Comparison of ENCODE assay signal across 8 cellular contexts in genomic region chr1:66349277-66349676, GRCh38.
DNase-seq lines count a peak whose midpoint lies in the region; ATAC-seq and TF ChIP-seq lines count a peak whose summit lies in the region.

No MANE protein-coding gene starts in this region.

- H3K4me1 ChIP-seq in A673 (ENCODE audit: insufficient read depth, low read length, poor library complexity, severe bottlenecking) (peaks cover 83% of the 10 kb centered on the region), HUES64 (ENCODE audit: insufficient read depth, low read length) (peaks cover 63% of the 10 kb centered on the region), muscle layer of duodenum (ENCODE audit: control insufficient read depth in 1 of 2, insufficient read depth in 2 of 2, low read length in 2 of 2) (peaks cover 29 to 38% of the 10 kb centered on the region in 2 donors)

- H3K36me3 ChIP-seq in A673 (ENCODE audit: insufficient read depth, low read length, poor library complexity, severe bottlenecking) = no peaks in the 10 kb centered on the region
- H3K36me3 ChIP-seq in HUES64 (ENCODE audit: insufficient read depth, low read length) = no peaks in the 10 kb centered on the region
- H3K36me3 ChIP-seq in muscle layer of duodenum (ENCODE audit: control insufficient read depth in 1 of 2, insufficient read depth in 2 of 2, low read length in 2 of 2) = no peaks in the 10 kb centered on the region

- no peak overlapping the region for H3K9ac ChIP-seq in HUES64 (ENCODE audit: low read depth, low read length)

- H3K36me3 Mint-ChIP-seq in central memory CD8-positive, alpha-beta T cell (ENCODE audit: insufficient read depth) = peaks cover 31% of the 10 kb centered on the region

- BruUV-seq in A673 (replicated peaks; lab: Mats Ljungman, UMichigan) = no TSS peak

- CTCF ChIA-PET in A673 (lab: Charles Lee) = no interaction called here

- H3K27ac ChIP-seq in A673 (ENCODE audit: low read depth, low read length, poor library complexity, severe bottlenecking) (peak overlapping the region; percentile 94), HUES64 (ENCODE audit: low read depth, low read length) (peak overlapping the region; percentile 87), muscle layer of duodenum (ENCODE audit: low read length) (peak overlapping the region; percentile 41)

- no peak for DNase-seq in A673 (ENCODE audit: low spot score)
- DNase-seq in central memory CD8-positive, alpha-beta T cell (ENCODE audit: low spot score in 2 of 2) = no peak
- no peak for DNase-seq in NCI-H2196 treated with DMSO at 0.1 percent for 48 hours (lab: John Stamatoyannopoulos, UW; ENCODE audit: unreplicated experiment)
- no peak for DNase-seq in SIG-M5 treated with dmso at 0.1 percent for 504 hours (lab: John Stamatoyannopoulos, UW; ENCODE audit: unreplicated experiment)
- no peak for DNase-seq in omental fat pad (ENCODE audit: low spot score)

- ATAC-seq in central memory CD8-positive, alpha-beta T cell (replicated peaks; ENCODE audit: extremely low read depth, poor library complexity, severe bottlenecking) = no peak
- ATAC-seq in HG03457 (IDR thresholded peaks at IDR 0.05; ENCODE audit: unreplicated experiment) (no peak), omental fat pad (ENCODE audit: low FRiP score) (no peak)

- H3K27me3 ChIP-seq in A673 (replicated peaks; ENCODE audit: insufficient read depth, low read depth, low read length, poor library complexity) (no peaks in the 10 kb centered on the region), HUES64 (ENCODE audit: insufficient read depth, low read length) (no peaks in the 10 kb centered on the region), muscle layer of duodenum (ENCODE audit: low read depth, low read length) (no peaks in the 10 kb centered on the region)

- peak overlapping the region; percentile 71 for H3K4me3 Mint-ChIP-seq in central memory CD8-positive, alpha-beta T cell

- H3K4me3 ChIP-seq in A673 (ENCODE audit: low read depth, low read length, poor library complexity, severe bottlenecking) (peak overlapping the region; percentile 25), HUES64 (ENCODE audit: low read length) (no peak overlapping the region), muscle layer of duodenum (ENCODE audit: low read depth in 1 of 2, low read length in 2 of 2) (no peak overlapping the region)

- no peaks in the 10 kb centered on the region for H3K9me3 Mint-ChIP-seq in central memory CD8-positive, alpha-beta T cell

- intact Hi-C loops in A673 (cut with micrococcal nuclease; ENCODE audit: unreplicated experiment) = no loop called here

- peaks cover 81% of the 10 kb centered on the region for H3K4me1 Mint-ChIP-seq in central memory CD8-positive, alpha-beta T cell

- peak overlapping the region; percentile 84 for H3K27ac Mint-ChIP-seq in central memory CD8-positive, alpha-beta T cell (ENCODE audit: low read depth)

- no peaks in the 10 kb centered on the region for H3K9me3 ChIP-seq in A673 (ENCODE audit: low read depth, low read length, poor library complexity, severe bottlenecking)
- no peaks in the 10 kb centered on the region for H3K9me3 ChIP-seq in HUES64 (ENCODE audit: insufficient read depth, low read depth, low read length)
- H3K9me3 ChIP-seq in muscle layer of duodenum (ENCODE audit: control insufficient read depth in 1 of 2, low read length in 2 of 2) = no peaks in the 10 kb centered on the region

- WGBS in HUES64 = 80% methylated on average over 3 of the region's 3 CpGs

- no peak for TF ChIP-seq CTCF in A673 (conservative IDR thresholded peaks at IDR 0.05; ENCODE audit: low read depth, low read length)
- TF ChIP-seq CTCF in omental fat pad (IDR thresholded peaks at IDR 0.05) = no peak

- POLR2A ChIA-PET in A673 (lab: Charles Lee; ENCODE audit: low non-redundant PET) = no interaction called here

- H3K27me3 Mint-ChIP-seq in central memory CD8-positive, alpha-beta T cell = no peaks in the 10 kb centered on the region

Comparison
In these comparisons a context has a peak if more than half of its experiments do, and no peak if none do; other contexts are left out.
1. H3K27ac ChIP-seq: peak in every context shown above with its lines; median percentile 94 in A673; 87 in HUES64; 41 in muscle layer of duodenum.